3 cellular contexts compared by ENCODE assay signal in genomic region chr6:334536-334935, GRCh38.
"Had no signal": no experiment of that assay in that cellular context is flagged by ENCODE, and none has a peak within 500 bp of the region (broad histone marks: within the 10 kb centered on the region; RNA-seq: fewer than 3 reads in every experiment).

No MANE protein-coding gene starts in this region.

- ATAC-seq: GM12878 had no signal

- DNase-seq: GDM1, GF-D8 had no signal

- H3K4me3 ChIP-seq: GM12878 had no signal
